ENCODE assay signal across 1 cellular context in the genomic region with DNA sequence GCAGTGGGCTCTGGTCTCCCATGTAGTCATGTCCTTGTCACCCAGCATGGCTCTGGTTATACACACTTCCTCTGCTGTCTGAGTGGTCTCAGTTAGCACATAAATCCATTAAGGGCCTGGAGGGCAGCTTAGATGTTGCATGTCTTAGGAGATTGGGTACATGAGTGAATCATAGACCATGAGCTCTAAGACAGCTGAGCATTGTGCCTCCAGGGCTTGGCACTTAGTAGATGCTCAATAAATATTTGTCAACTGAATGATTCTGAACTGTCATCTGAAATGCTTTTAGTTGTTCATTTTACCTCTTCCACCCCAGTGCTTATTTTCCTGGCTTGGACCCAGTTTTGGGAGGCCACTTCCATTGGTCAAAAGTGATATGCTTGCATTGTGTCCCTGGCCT.
TF ChIP-seq lines count a peak whose summit lies in the region.

No MANE protein-coding gene starts in this region.

TF ChIP-seq in IMR-90, 13 proteins besides CTCF, POLR2A, EP300 and RAD21 (continued from another document):
- TF ChIP-seq MAFK (IDR thresholded peaks at IDR 0.05; ENCODE audit: low read depth, low read length) (no peak), NFE2L2 (IDR thresholded peaks at IDR 0.05; ENCODE audit: low read depth, low read length) (no peak), BHLHE40 (IDR thresholded peaks at IDR 0.05; ENCODE audit: low read depth, low read length) (no peak)
TF ChIP-seq in IMR-90: peak in this region for 0.
